15 cellular contexts compared by ENCODE assay signal in the genomic region with DNA sequence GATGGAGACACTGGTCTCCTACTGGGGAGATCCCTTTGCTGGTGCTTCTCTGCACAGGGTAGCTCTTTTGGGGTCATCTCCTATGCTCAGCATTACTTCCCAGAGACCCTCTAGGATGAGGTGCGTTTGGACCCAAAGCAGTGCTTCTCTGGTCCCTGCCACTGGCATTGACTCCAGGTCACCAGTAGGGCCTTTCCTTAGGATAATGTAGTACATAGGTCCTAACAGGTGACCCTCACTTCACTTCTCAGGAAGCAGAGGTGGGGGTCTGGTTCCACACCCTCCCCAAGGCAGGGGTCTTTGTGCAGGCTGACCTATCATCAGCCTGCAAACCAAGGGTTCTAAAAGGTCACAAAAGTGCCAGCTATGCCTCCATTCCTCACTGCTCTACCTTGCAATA.
A peak's percentile ranks its signal among the peaks of the same experiment; 100 is the strongest.
DNase-seq lines count a peak whose midpoint lies in the region; ATAC-seq and TF ChIP-seq lines count a peak whose summit lies in the region.
"Had no signal": no experiment of that assay in that cellular context is flagged by ENCODE, and none has a peak within 500 bp of the region (broad histone marks: within the 10 kb centered on the region; RNA-seq: fewer than 3 reads in every experiment).

No MANE protein-coding gene starts in this region.

- H3K4me1 ChIP-seq in colonic mucosa (no peaks in the 10 kb centered on the region), lung (ENCODE audit: control insufficient read depth in 2 of 2, insufficient read depth in 2 of 2, low read length in 2 of 2) (no peaks in the 10 kb centered on the region)

- H3K4me3 Mint-ChIP-seq in type B pancreatic cell, result no peak overlapping the region
- H3K4me3 Mint-ChIP-seq: B cell; CD4-positive, alpha-beta memory T cell; HFFc6 had no signal

- peaks cover 8% of the 10 kb centered on the region for H3K9me3 Mint-ChIP-seq in type B pancreatic cell

- intact Hi-C loops in cardiac septum (cut with DNase I) (loop anchor here (10.0 kb wide), 1 partner anchor 140 kb away; no protein-coding TSS in a partner anchor), left cardiac atrium (cut with DNase I) (no loop called here), colonic mucosa (cut with DNase I) (no loop called here)

- no peak overlapping the region for H3K4me3 ChIP-seq in colonic mucosa
- H3K4me3 ChIP-seq in lung, result no peak overlapping the region
- H3K4me3 ChIP-seq: GM12878 had no signal

- H3K27ac Mint-ChIP-seq in type B pancreatic cell, result no peak overlapping the region
- H3K27ac Mint-ChIP-seq: B cell; CD4-positive, alpha-beta memory T cell; HFFc6 had no signal

- H3K27me3 Mint-ChIP-seq in type B pancreatic cell, result no peaks in the 10 kb centered on the region
- H3K27me3 Mint-ChIP-seq: B cell; CD4-positive, alpha-beta memory T cell had no signal

- H3K9me3 ChIP-seq in colonic mucosa, result peaks cover 3% of the 10 kb centered on the region
- peaks cover 3 to 29% of the 10 kb centered on the region in 2 donors for H3K9me3 ChIP-seq in lung (ENCODE audit: control insufficient read depth in 2 of 2, insufficient read depth in 1 of 2, low read length in 1 of 2)

- H3K4me1 Mint-ChIP-seq in type B pancreatic cell (ENCODE audit: unreplicated experiment), result peaks cover 6% of the 10 kb centered on the region
- H3K4me1 Mint-ChIP-seq: B cell; CD4-positive, alpha-beta memory T cell had no signal

- H3K36me3 Mint-ChIP-seq in type B pancreatic cell, result peaks cover 4% of the 10 kb centered on the region
- H3K36me3 Mint-ChIP-seq: CD4-positive, alpha-beta memory T cell had no signal

- TF ChIP-seq CTCF in colonic mucosa (IDR thresholded peaks at IDR 0.05) (no peak), lung (IDR thresholded peaks at IDR 0.05; ENCODE audit: control extremely low read depth, extremely low read depth) (no peak), type B pancreatic cell (conservative IDR thresholded peaks at IDR 0.05) (no peak)

- ATAC-seq in left cardiac atrium (no peak), lung (ENCODE audit: insufficient read depth, low FRiP score) (no peak)
- ATAC-seq: GM12878 had no signal

- DNase-seq in cardiac septum (ENCODE audit: low spot score), result peak; percentile 39
- DNase-seq in left cardiac atrium, result no peak
- peak; percentile 7 for DNase-seq in colonic mucosa
- peak; percentile 17 for DNase-seq in lung (ENCODE audit: low spot score)
- peak; percentile 18 for DNase-seq in type B pancreatic cell (ENCODE audit: extremely low spot score, unreplicated experiment)
- no peak for DNase-seq in NCI-H1436 (lab: John Stamatoyannopoulos, UW)
- DNase-seq in hippocampal formation (lab: John Stamatoyannopoulos, UW), result no peak
- DNase-seq: C1 segment of cervical spinal cord; CD4-positive, alpha-beta memory T cell; DMS79; GOT3; HCEC 1CT; HFFc6 had no signal

- H3K36me3 ChIP-seq in colonic mucosa, result no peaks in the 10 kb centered on the region
- no peaks in the 10 kb centered on the region for H3K36me3 ChIP-seq in lung (ENCODE audit: control insufficient read depth in 2 of 2, insufficient read depth in 2 of 2, low read length in 2 of 2)

- 98 to 100% methylated on average over 1 of the region's 1 CpG for WGBS in lung, 2 donors

- H3K27me3 ChIP-seq in colonic mucosa, result no peaks in the 10 kb centered on the region
- H3K27me3 ChIP-seq in lung (ENCODE audit: control insufficient read depth, insufficient read depth), result no peaks in the 10 kb centered on the region

- no peak overlapping the region for H3K9ac ChIP-seq in colonic mucosa (ENCODE audit: low read depth in 2 of 2, low read length in 2 of 2)

- no peak overlapping the region for H3K27ac ChIP-seq in colonic mucosa
- H3K27ac ChIP-seq in lung (ENCODE audit: low read depth in 1 of 2, low read length in 1 of 2), result no peak overlapping the region

Comparison
In these comparisons a context has a peak if more than half of its experiments do, and no peak if none do; other contexts are left out.
1. DNase-seq: peak in cardiac septum (single experiment), colonic mucosa (single experiment), lung (single experiment) and type B pancreatic cell (single experiment); none in left cardiac atrium (single experiment), NCI-H1436 (single experiment) and hippocampal formation (0 of 2).